8 cellular contexts compared by ENCODE assay signal in the genomic region with DNA sequence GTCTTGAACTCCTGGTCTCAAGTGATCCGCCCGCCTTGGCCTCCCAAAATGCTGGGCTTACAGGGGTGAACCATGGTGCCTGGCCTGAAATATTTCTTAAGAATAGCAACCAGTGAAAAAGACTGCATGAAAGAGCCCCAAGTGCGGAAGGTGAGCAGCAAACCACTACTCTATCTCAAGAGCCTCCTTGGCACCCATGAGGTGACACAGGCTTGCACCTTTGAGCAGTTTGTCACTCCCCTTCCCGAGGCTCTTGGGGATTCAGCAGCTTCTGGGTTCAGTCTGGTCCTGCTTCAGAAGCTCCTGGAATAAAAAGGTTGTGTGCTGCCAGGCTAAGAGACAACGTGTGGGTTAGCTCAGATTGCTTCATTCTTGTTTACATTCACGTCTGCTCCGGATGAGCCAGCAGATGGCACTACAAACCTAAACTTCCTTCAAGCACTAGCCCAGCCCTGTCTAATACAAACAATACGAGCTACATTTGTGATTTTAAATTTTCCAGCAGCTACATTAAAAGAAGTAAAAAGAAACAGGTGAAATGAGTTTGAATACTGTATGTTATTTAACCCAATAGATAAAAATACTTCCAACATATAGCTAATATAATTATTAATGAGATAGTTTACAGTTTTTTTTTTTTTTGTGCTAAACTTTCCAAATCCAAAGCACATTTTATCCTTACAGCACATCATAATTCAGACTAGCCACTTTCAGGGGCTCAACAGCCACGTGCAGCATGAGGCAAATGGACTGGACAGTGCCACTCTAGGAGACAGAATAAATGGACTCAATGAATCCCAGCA. TPM values are rescaled to one million over a fixed set of nuclear protein-coding genes. Genes with fewer than 3 reads are reported as not detected.
DNase-seq lines count a peak whose midpoint lies in the region; ATAC-seq, FAIRE-seq and TF ChIP-seq lines count a peak whose summit lies in the region.

No MANE protein-coding gene starts in this region.

- peak overlapping the region; percentile 73 for H3K27ac Mint-ChIP-seq in astrocyte (ENCODE audit: unreplicated experiment)

- DNase-seq in GM10248 (ENCODE audit: extremely low spot score), result peak; percentile 75
- peak; percentile 38 to 59 for DNase-seq in NCI-H1930 (lab: John Stamatoyannopoulos, UW)
- DNase-seq in T-helper 9 cell, result peak; percentile 54
- DNase-seq in astrocyte (ENCODE audit: low read depth), result peak; percentile 69
- DNase-seq in hepatocyte (ENCODE audit: low spot score), result peak; percentile 88
- DNase-seq in small intestine, result peak; percentile 75
- DNase-seq in posterior vena cava (ENCODE audit: low spot score), result no peak

- TF ChIP-seq CTCF in GM10248 (IDR thresholded peaks at IDR 0.05; ENCODE audit: control extremely low read depth, extremely low read depth, low read depth, missing control alignments) (peak; percentile 65), astrocyte (IDR thresholded peaks at IDR 0.05; ENCODE audit: insufficient read depth, low read depth, low read length) (peak; percentile 87), hepatocyte (IDR thresholded peaks at IDR 0.05; ENCODE audit: poor library complexity) (peak; percentile 92)

- FAIRE-seq in astrocyte (lab: Jason Lieb, UNC), result peak; percentile 29
- FAIRE-seq in small intestine (lab: Jason Lieb, UNC), result no peak

- WGBS in hepatocyte (ENCODE audit: low lambda C conversion rate, missing lambda C conversion rate), result 31% methylated on average over 9 of the region's 9 CpGs
- 33 to 35% (median 34%) methylated on average over 9 of the region's 9 CpGs for WGBS in small intestine, 3 donors

- H3K4me1 ChIP-seq in astrocyte (ENCODE audit: insufficient read depth, low read length) (no peaks in the 10 kb centered on the region), hepatocyte (ENCODE audit: insufficient read depth) (peaks cover 12% of the 10 kb centered on the region), small intestine (ENCODE audit: control insufficient read depth in 2 of 2, insufficient read depth in 1 of 2, low read depth in 1 of 2, low read length in 1 of 2) (no peaks in the 10 kb centered on the region)

- H3K27me3 ChIP-seq in astrocyte (ENCODE audit: insufficient read depth, low read length) (no peaks in the 10 kb centered on the region), hepatocyte (peaks cover 5% of the 10 kb centered on the region), small intestine (ENCODE audit: control insufficient read depth in 2 of 2, insufficient read depth in 2 of 2, low read length in 2 of 2) (no peaks in the 10 kb centered on the region)

- no peak overlapping the region for H3K4me3 Mint-ChIP-seq in astrocyte (ENCODE audit: unreplicated experiment)

- peaks cover 6% of the 10 kb centered on the region for H3K36me3 Mint-ChIP-seq in astrocyte (ENCODE audit: low read depth, unreplicated experiment)

- intact Hi-C loops in posterior vena cava (cut with DNase I), result loop anchor here (2.0 to 10.0 kb wide), 2 partner anchors 534 to 538 kb away; no protein-coding TSS in a partner anchor

- H3K27ac ChIP-seq in astrocyte (ENCODE audit: low read depth, low read length) (no peak overlapping the region), hepatocyte (no peak overlapping the region), small intestine (ENCODE audit: low read depth in 1 of 2, low read length in 1 of 2) (no peak overlapping the region)

- ATAC-seq in HG02642 (IDR thresholded peaks at IDR 0.05; ENCODE audit: poor library complexity, unreplicated experiment), result peak; percentile 79

- peaks cover 22% of the 10 kb centered on the region for H3K4me1 Mint-ChIP-seq in astrocyte (ENCODE audit: low read depth, unreplicated experiment)

- CTCF ChIA-PET in GM10248 (lab: Yijun Ruan, JAX), result interaction anchor here (0.6 to 9.6 kb wide), 63 partner anchors 8 to 960 kb away, joined by 3 to 136 read pairs (median 4); a partner anchor contains a TSS

- H4K20me1 ChIP-seq in astrocyte (ENCODE audit: insufficient read depth, low read length) (no peaks in the 10 kb centered on the region), hepatocyte (ENCODE audit: insufficient read depth, poor library complexity, severe bottlenecking) (no peaks in the 10 kb centered on the region)

- no peak overlapping the region for H3K4me2 ChIP-seq in astrocyte (ENCODE audit: low read length)
- H3K4me2 ChIP-seq in hepatocyte, result peak overlapping the region; percentile 23

- POLR2A ChIA-PET in GM10248 (lab: Yijun Ruan, JAX), result no interaction called here

- H3K9me2 ChIP-seq in hepatocyte (replicated peaks; ENCODE audit: insufficient read depth), result no peaks in the 10 kb centered on the region

- peaks cover 1% of the 10 kb centered on the region for H3K9me3 Mint-ChIP-seq in astrocyte (ENCODE audit: unreplicated experiment)

- no peaks in the 10 kb centered on the region for H3K79me2 ChIP-seq in astrocyte (ENCODE audit: insufficient read depth, low read length)
- no peaks in the 10 kb centered on the region for H3K79me2 ChIP-seq in hepatocyte

- no peak overlapping the region for H2AFZ ChIP-seq in astrocyte (ENCODE audit: low read depth, low read length)
- no peak overlapping the region for H2AFZ ChIP-seq in hepatocyte

- H3K9me3 ChIP-seq in astrocyte (ENCODE audit: insufficient read depth, low read depth, low read length) (no peaks in the 10 kb centered on the region), hepatocyte (ENCODE audit: low read depth) (no peaks in the 10 kb centered on the region), small intestine (ENCODE audit: control insufficient read depth, low read depth) (no peaks in the 10 kb centered on the region)

- H3K36me3 ChIP-seq in astrocyte (ENCODE audit: insufficient read depth, low read length) (no peaks in the 10 kb centered on the region), hepatocyte (replicated peaks; ENCODE audit: insufficient read depth, low read depth) (no peaks in the 10 kb centered on the region), small intestine (ENCODE audit: control insufficient read depth in 2 of 2, insufficient read depth in 2 of 2, low read length in 2 of 2) (no peaks in the 10 kb centered on the region)

- H3K4me3 ChIP-seq in astrocyte (ENCODE audit: insufficient read depth, low read depth, low read length) (no peak overlapping the region), hepatocyte (no peak overlapping the region), small intestine (ENCODE audit: low read depth in 1 of 2, low read length in 2 of 2) (no peak overlapping the region)

- H3K27me3 Mint-ChIP-seq in astrocyte (ENCODE audit: low read depth, unreplicated experiment), result no peaks in the 10 kb centered on the region

- H3K9ac ChIP-seq in astrocyte (ENCODE audit: low read length), result no peak overlapping the region

RNA-seq across cellular contexts. Expression of a gene that starts 46.2 kb away (rescaled TPM):
- total RNA-seq in astrocyte (not detected in 2 replicates), hepatocyte (0.24 TPM in 1 of 2 replicates, not detected in the other), posterior vena cava (not detected)
- polyA plus RNA-seq in hepatocyte (not detected in 2 replicates), small intestine (not detected)
